ENCODE assay signal across 8 cellular contexts in the genomic region with DNA sequence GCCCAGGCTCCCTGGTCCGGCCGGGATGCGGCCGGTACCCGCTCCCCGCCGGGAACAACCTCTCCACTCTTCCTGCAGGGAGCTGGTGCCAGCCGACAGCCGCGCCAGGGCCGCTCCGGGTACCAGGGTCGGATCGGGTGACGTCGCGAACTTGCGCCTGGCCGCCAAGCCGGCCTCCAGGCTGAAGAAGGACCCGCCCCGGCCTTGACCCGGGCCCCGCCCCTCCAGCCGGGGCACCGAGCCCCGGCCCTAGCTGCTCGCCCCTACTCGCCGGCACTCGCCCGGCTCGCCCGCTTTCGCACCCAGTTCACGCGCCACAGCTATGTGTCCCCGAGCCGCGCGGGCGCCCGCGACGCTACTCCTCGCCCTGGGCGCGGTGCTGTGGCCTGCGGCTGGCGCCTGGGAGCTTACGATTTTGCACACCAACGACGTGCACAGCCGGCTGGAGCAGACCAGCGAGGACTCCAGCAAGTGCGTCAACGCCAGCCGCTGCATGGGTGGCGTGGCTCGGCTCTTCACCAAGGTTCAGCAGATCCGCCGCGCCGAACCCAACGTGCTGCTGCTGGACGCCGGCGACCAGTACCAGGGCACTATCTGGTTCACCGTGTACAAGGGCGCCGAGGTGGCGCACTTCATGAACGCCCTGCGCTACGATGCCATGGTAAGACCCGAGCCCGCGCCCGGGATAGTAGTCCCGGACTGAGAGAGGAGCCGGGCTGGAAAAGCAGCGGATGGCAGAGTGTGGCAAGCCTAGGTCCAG. TPM values are rescaled to one million over a fixed set of nuclear protein-coding genes. Genes with fewer than 3 reads are reported as not detected.
DNase-seq lines count a peak whose midpoint lies in the region; ATAC-seq and TF ChIP-seq lines count a peak whose summit lies in the region.

NT5E (plus strand) TSS at position 266 of the 760 bp plus-strand sequence; CDS start at position 323, 57 bp downstream.

- H3K36me3 ChIP-seq in BLaER1 treated with 17β-estradiol and CSF1 and Interleukin-3, amounts not matched to agents 10 nM and 100 nM = no peaks in the 10 kb centered on the region; a peak in 1 of 22 replicates
- H3K36me3 ChIP-seq in SK-N-MC (ENCODE audit: insufficient read depth, low read length) (no peaks in the 10 kb centered on the region), mammary epithelial cell (ENCODE audit: insufficient read depth, low read length) (peaks cover 12% of the 10 kb centered on the region), iPS-20b (ENCODE audit: insufficient read depth, low read depth, low read length) (no peaks in the 10 kb centered on the region)

- intact Hi-C loops in mammary epithelial cell (cut with micrococcal nuclease) = loop anchor here (1.0 kb wide), 5 partner anchors 14 to 95 kb away; no protein-coding TSS in a partner anchor

- H4K20me1 ChIP-seq in BLaER1 treated with 17β-estradiol and CSF1 and Interleukin-3, amounts not matched to agents 10 nM and 100 nM = no peaks in the 10 kb centered on the region
- no peaks in the 10 kb centered on the region for H4K20me1 ChIP-seq in mammary epithelial cell (ENCODE audit: insufficient read depth, low read length)

- peak within 1 kb of the TSS; percentile 75 to 88 (median 84) for H3K4me2 ChIP-seq in BLaER1 treated with 17β-estradiol and CSF1 and Interleukin-3, amounts not matched to agents 10 nM and 100 nM
- H3K4me2 ChIP-seq in mammary epithelial cell (ENCODE audit: insufficient read depth, low read depth, low read length) = peak within 1 kb of the TSS; percentile 95

- peak within 1 kb of the TSS in 10 of 11 experiments; percentile 44 to 86 (median 82); a peak in 19 of 22 replicates for H3K27ac ChIP-seq in BLaER1 treated with 17β-estradiol and CSF1 and Interleukin-3, amounts not matched to agents 10 nM and 100 nM
- H3K27ac ChIP-seq in SK-N-MC = no peak within 1 kb of the TSS
- H3K27ac ChIP-seq in mammary epithelial cell (ENCODE audit: insufficient read depth, low read depth, low read length) = peak within 1 kb of the TSS; percentile 84
- no peak within 1 kb of the TSS for H3K27ac ChIP-seq in iPS-20b (ENCODE audit: low read length)

- H3K9ac ChIP-seq in BLaER1 treated with 17β-estradiol and CSF1 and Interleukin-3, amounts not matched to agents 10 nM and 100 nM = peak within 1 kb of the TSS; percentile 61 to 88 (median 83); a peak in 21 of 22 replicates
- H3K9ac ChIP-seq in SK-N-MC (ENCODE audit: insufficient read length) (no peak within 1 kb of the TSS), mammary epithelial cell (ENCODE audit: insufficient read depth, low read length) (peak within 1 kb of the TSS; percentile 93), iPS-20b (ENCODE audit: low read depth, low read length) (peak within 1 kb of the TSS; percentile 53; the same call in 1 of the 2 replicates)

- no TSS peak for BruUV-seq in mammary epithelial cell (replicated peaks; lab: Mats Ljungman, UMichigan)

- H3K79me2 ChIP-seq in mammary epithelial cell (ENCODE audit: insufficient read depth, low read length) = peaks cover 72% of the 10 kb centered on the region

- in situ Hi-C loops in mammary epithelial cell (cut with MboI; ENCODE audit: low sequenced_read_pairs in 2 of 2) = no loop called here

- dilution Hi-C loops in mammary epithelial cell (cut with HindIII; ENCODE audit: low sequenced_read_pairs) = no loop called here

- TF ChIP-seq CTCF in mammary epithelial cell (conservative IDR thresholded peaks at IDR 0.05 in 1 of 2, IDR thresholded peaks at IDR 0.05 in 1 of 2; ENCODE audit: extremely low read depth in 1 of 2, insufficient read depth in 1 of 2, low read depth in 1 of 2, low read length in 2 of 2) = no peak

- 2% methylated on average over 37 of the region's 82 CpGs for WGBS in mammary epithelial cell (ENCODE audit: low coverage, missing lambda C conversion rate)

- ATAC-seq in GM19043 (IDR thresholded peaks at IDR 0.05; ENCODE audit: low read depth, unreplicated experiment) = peak; percentile 62
- peak; percentile 79 for ATAC-seq in HG03159 (IDR thresholded peaks at IDR 0.05; ENCODE audit: unreplicated experiment)

- H3K27me3 ChIP-seq in BLaER1 treated with 17β-estradiol and CSF1 and Interleukin-3, amounts not matched to agents 10 nM and 100 nM = no peaks in the 10 kb centered on the region
- no peaks in the 10 kb centered on the region for H3K27me3 ChIP-seq in mammary epithelial cell (ENCODE audit: insufficient read depth, low read length)
- peaks cover 66% of the 10 kb centered on the region for H3K27me3 ChIP-seq in iPS-20b (ENCODE audit: insufficient read depth, low read length)

- no peaks in the 10 kb centered on the region for H3K9me3 ChIP-seq in BLaER1 treated with 17β-estradiol and CSF1 and Interleukin-3, amounts not matched to agents 10 nM and 100 nM (replicated peaks in 1 of 11)
- H3K9me3 ChIP-seq in SK-N-MC (ENCODE audit: low read depth, low read length) = no peaks in the 10 kb centered on the region
- no peaks in the 10 kb centered on the region for H3K9me3 ChIP-seq in mammary epithelial cell (replicated peaks; ENCODE audit: insufficient read depth, low read length)
- H3K9me3 ChIP-seq in iPS-20b (ENCODE audit: insufficient read depth, low read depth, low read length) = no peaks in the 10 kb centered on the region

- DNase-seq in SK-N-MC (ENCODE audit: low read depth, low spot score) (no peak), mammary epithelial cell (peak; percentile 77), skeletal muscle cell (ENCODE audit: low read depth) (no peak), NOMO-1 treated with dmso at 0.1 percent for 144 hours (lab: John Stamatoyannopoulos, UW; ENCODE audit: unreplicated experiment) (no peak)

- H3K4me3 ChIP-seq in BLaER1 treated with 17β-estradiol and CSF1 and Interleukin-3, amounts not matched to agents 10 nM and 100 nM = peak within 1 kb of the TSS; percentile 61 to 76 (median 72)
- peak within 1 kb of the TSS; percentile 67 for H3K4me3 ChIP-seq in SK-N-MC
- peak within 1 kb of the TSS; percentile 71 to 87 (median 75) for H3K4me3 ChIP-seq in mammary epithelial cell (replicated peaks in 1 of 3; ENCODE audit: insufficient read depth in 1 of 3, low read depth in 2 of 3, low read length in 3 of 3)
- H3K4me3 ChIP-seq in iPS-20b (ENCODE audit: low read length) = peak within 1 kb of the TSS; percentile 80
- H3K4me3 ChIP-seq in skeletal muscle cell (ENCODE audit: low read depth, low read length) = peak within 1 kb of the TSS; percentile 74

- H3K4me1 ChIP-seq in BLaER1 treated with 17β-estradiol and CSF1 and Interleukin-3, amounts not matched to agents 10 nM and 100 nM = peaks cover 30 to 36% (median 32%) of the 10 kb centered on the region in 10 experiments
- H3K4me1 ChIP-seq in mammary epithelial cell (ENCODE audit: insufficient read depth, low read length) (peaks cover 38% of the 10 kb centered on the region), iPS-20b (ENCODE audit: insufficient read depth, low read length) (peaks cover 4% of the 10 kb centered on the region; the same call in 1 of the 2 replicates)

- CTCF ChIA-PET in mammary epithelial cell (lab: Charles Lee; ENCODE audit: low non-redundant PET) = interaction anchor here (0.7 to 1.0 kb wide), 2 partner anchors 33 to 45 kb away, joined by 4 to 5 read pairs; no protein-coding TSS in a partner anchor

- H2AFZ ChIP-seq in mammary epithelial cell (ENCODE audit: low read depth, low read length) = peak within 1 kb of the TSS; percentile 78

RNA-seq across cellular contexts. Expression of gene NT5E, which starts in this region (rescaled TPM):
- total RNA-seq in mammary epithelial cell = 100 to 1,000 TPM in 1 of 2 donors, 10 to 100 TPM in 1; 74.2 to 228 TPM
- polyA plus RNA-seq in mammary epithelial cell = 148 TPM
- 174 TPM for polyA minus RNA-seq in mammary epithelial cell

Comparison
In these comparisons a context has a peak if more than half of its experiments do, and no peak if none do; other contexts are left out.
1. H3K27ac ChIP-seq: peak in BLaER1 treated with 17β-estradiol and CSF1 and Interleukin-3, amounts not matched to agents 10 nM and 100 nM (10 of 11) and mammary epithelial cell (single experiment); none in SK-N-MC (single experiment) and iPS-20b (single experiment).
2. Peak in every context shown above with its lines, with median percentiles within 50 percentile points of each other: H3K4me3 ChIP-seq.